Comparison of ENCODE assay signal across 1 cellular context in genomic region chr1:98661544-98662353, GRCh38.
TF ChIP-seq lines count a peak whose summit lies in the region.

Gene SNX7, plus strand, starts transcription at chr1:98661721. Its CDS starts 11 bp downstream, at chr1:98661732.

TF ChIP-seq in HepG2, 621 proteins besides CTCF, POLR2A, EP300 and RAD21 (continued from another document and continues in another):
- TF ChIP-seq ARID5B (CRISPR knock-in tag; IDR thresholded peaks at IDR 0.05): peak; percentile 76
- TF ChIP-seq CBX2 (IDR thresholded peaks at IDR 0.05; ENCODE audit: low read depth, low read length): no peak
- TF ChIP-seq CBX2 (CRISPR knock-in tag; IDR thresholded peaks at IDR 0.05; ENCODE audit: low read depth): no peak
- TF ChIP-seq ZNF44 (CRISPR knock-in tag; IDR thresholded peaks at IDR 0.05): 0 out of 2 replicates have a peak, but pooled peaks have one; percentile 55
- TF ChIP-seq DR1 (CRISPR knock-in tag; IDR thresholded peaks at IDR 0.05): no peak
- no peak for TF ChIP-seq KLF11 (CRISPR knock-in tag; IDR thresholded peaks at IDR 0.05)
- TF ChIP-seq PBX3 (CRISPR knock-in tag; IDR thresholded peaks at IDR 0.05; ENCODE audit: borderline replicate concordance): 0 out of 2 replicates have a peak, but pooled peaks have one; percentile 36
- TF ChIP-seq RARA (CRISPR knock-in tag; IDR thresholded peaks at IDR 0.05): peak; percentile 65
- TF ChIP-seq XRCC5 (optimal IDR thresholded peaks at IDR 0.05; ENCODE audit: low read length): no peak
- TF ChIP-seq RFX5 (IDR thresholded peaks at IDR 0.05; ENCODE audit: low read depth, low read length): no peak
- peak; percentile 73 for TF ChIP-seq TBX2 (CRISPR knock-in tag; IDR thresholded peaks at IDR 0.05; ENCODE audit: borderline replicate concordance)
- TF ChIP-seq SAFB2 (CRISPR knock-in tag; IDR thresholded peaks at IDR 0.05; ENCODE audit: borderline replicate concordance, low read depth): 0 out of 2 replicates have a peak, but pooled peaks have one; percentile 57
- TF ChIP-seq ZNF24 (IDR thresholded peaks at IDR 0.05): no peak
- TF ChIP-seq MED13 (CRISPR knock-in tag; IDR thresholded peaks at IDR 0.05): 0 out of 2 replicates have a peak, but pooled peaks have one; percentile 12
- TF ChIP-seq NFE2L2 (IDR thresholded peaks at IDR 0.05; ENCODE audit: low read length): no peak
- no peak for TF ChIP-seq HDAC1 (CRISPR knock-in tag; IDR thresholded peaks at IDR 0.05)
- TF ChIP-seq ZNF549 (CRISPR knock-in tag; IDR thresholded peaks at IDR 0.05): no peak
- TF ChIP-seq ZNF232 (CRISPR knock-in tag; IDR thresholded peaks at IDR 0.05; ENCODE audit: borderline replicate concordance): peak; percentile 76; the same call in 1 of the 2 replicates
- peak; percentile 59 for TF ChIP-seq RBM39 (IDR thresholded peaks at IDR 0.05; ENCODE audit: low read depth, low read length, poor library complexity, severe bottlenecking)
- peak; percentile 49; the same call in 1 of the 2 replicates for TF ChIP-seq HDAC2 (CRISPR knock-in tag; IDR thresholded peaks at IDR 0.05)
- 0 out of 2 replicates have a peak, but pooled peaks have one; percentile 32 for TF ChIP-seq ZNF800 (CRISPR knock-in tag; IDR thresholded peaks at IDR 0.05)
- TF ChIP-seq ZFP37 (CRISPR knock-in tag; IDR thresholded peaks at IDR 0.05; ENCODE audit: borderline replicate concordance): no peak; the same call in 1 of the 2 replicates
- no peak for TF ChIP-seq NKX3-1 (CRISPR knock-in tag; IDR thresholded peaks at IDR 0.05)
- no peak for TF ChIP-seq ZNF225 (CRISPR knock-in tag; IDR thresholded peaks at IDR 0.05)
- no peak for TF ChIP-seq SP5 (CRISPR knock-in tag; IDR thresholded peaks at IDR 0.05; ENCODE audit: borderline replicate concordance, low read depth)
- TF ChIP-seq KLF15 (CRISPR knock-in tag; IDR thresholded peaks at IDR 0.05; ENCODE audit: borderline replicate concordance): 0 out of 2 replicates have a peak, but pooled peaks have one; percentile 64
- TF ChIP-seq ZNF572 (CRISPR knock-in tag; IDR thresholded peaks at IDR 0.05): no peak
- TF ChIP-seq HNRNPK (IDR thresholded peaks at IDR 0.05; ENCODE audit: low read depth, low read length, poor library complexity, severe bottlenecking): no peak
- TF ChIP-seq ZNF619 (CRISPR knock-in tag; IDR thresholded peaks at IDR 0.05): no peak
- no peak for TF ChIP-seq ZNF784 (CRISPR knock-in tag; IDR thresholded peaks at IDR 0.05; ENCODE audit: borderline replicate concordance)
- TF ChIP-seq POGK (CRISPR knock-in tag; conservative IDR thresholded peaks at IDR 0.05): no peak; the same call in 1 of the 2 replicates
- no peak for TF ChIP-seq NFE2 (CRISPR knock-in tag; IDR thresholded peaks at IDR 0.05)
- no peak for TF ChIP-seq MTF1 (CRISPR knock-in tag; IDR thresholded peaks at IDR 0.05)
- no peak for TF ChIP-seq HNF1A (IDR thresholded peaks at IDR 0.05; ENCODE audit: low read depth)
- no peak for TF ChIP-seq HNF1A (CRISPR knock-in tag; IDR thresholded peaks at IDR 0.05; ENCODE audit: borderline replicate concordance)
- no peak for TF ChIP-seq PAF1 (CRISPR knock-in tag; IDR thresholded peaks at IDR 0.05)
- TF ChIP-seq FOSL1 (CRISPR knock-in tag; IDR thresholded peaks at IDR 0.05; ENCODE audit: borderline replicate concordance): no peak
- no peak for TF ChIP-seq MYNN (CRISPR knock-in tag; IDR thresholded peaks at IDR 0.05; ENCODE audit: low read depth)
- no peak for TF ChIP-seq ATF3 (CRISPR knock-in tag; IDR thresholded peaks at IDR 0.05)
- TF ChIP-seq ETV6 (CRISPR knock-in tag; conservative IDR thresholded peaks at IDR 0.05): 0 out of 2 replicates have a peak, but pooled peaks have one; percentile 42
- no peak for TF ChIP-seq TRIM22 (IDR thresholded peaks at IDR 0.05)
- TF ChIP-seq ZNF672 (CRISPR knock-in tag; IDR thresholded peaks at IDR 0.05): no peak
- no peak for TF ChIP-seq ZNF382 (CRISPR knock-in tag; IDR thresholded peaks at IDR 0.05; ENCODE audit: borderline replicate concordance)
- TF ChIP-seq USF2 (IDR thresholded peaks at IDR 0.05; ENCODE audit: low read depth, low read length): no peak
- TF ChIP-seq USF2 (CRISPR knock-in tag; IDR thresholded peaks at IDR 0.05; ENCODE audit: borderline replicate concordance): no peak
- TF ChIP-seq ZBTB37 (CRISPR knock-in tag; IDR thresholded peaks at IDR 0.05): no peak
